Comparison of ENCODE assay signal across 8 cellular contexts in genomic region chr7:56449762-56450161, GRCh38.
"Had no signal": no experiment of that assay in that cellular context is flagged by ENCODE, and none has a peak within 500 bp of the region (broad histone marks: within the 10 kb centered on the region; RNA-seq: fewer than 3 reads in every experiment).

No MANE protein-coding gene starts in this region.

- H3K4me3 ChIP-seq: GM12878 had no signal

- FAIRE-seq: G401.6, GM12878, GM12891, GM12892, GM18507, GM19239 had no signal

- ATAC-seq: GM12878 had no signal

- DNase-seq: GDM1, GF-D8 had no signal
